8 cellular contexts compared by ENCODE assay signal in the genomic region with DNA sequence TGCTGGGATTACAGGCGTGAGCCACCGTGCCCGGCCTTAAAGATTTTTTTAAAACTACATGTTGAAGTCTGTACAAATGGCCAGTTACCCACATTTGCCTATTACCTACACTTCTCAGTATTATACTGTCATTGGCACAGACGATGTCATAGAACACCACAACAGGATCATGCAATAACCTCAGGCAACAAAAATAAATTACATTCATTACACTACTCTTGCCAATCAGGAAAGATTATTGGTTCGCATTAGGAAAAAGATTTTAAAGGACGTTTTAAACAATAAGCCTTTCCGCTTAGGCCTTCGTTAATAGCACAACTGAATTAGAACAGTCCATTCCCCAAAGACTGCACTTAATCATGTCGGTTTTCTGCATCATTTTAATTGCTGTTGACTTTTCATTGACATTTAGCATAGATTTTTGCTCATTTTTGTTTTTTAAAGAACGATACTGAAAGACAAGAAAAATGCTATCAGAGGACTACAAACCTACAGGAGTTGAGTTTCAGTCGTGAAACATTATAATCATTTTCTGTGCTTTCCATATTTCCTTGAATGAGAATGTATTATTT. TPM values are rescaled to one million over a fixed set of nuclear protein-coding genes. Genes with fewer than 3 reads are reported as not detected.
A peak's percentile ranks its signal among the peaks of the same experiment; 100 is the strongest.
DNase-seq lines count a peak whose midpoint lies in the region; ATAC-seq and TF ChIP-seq lines count a peak whose summit lies in the region.

No MANE protein-coding gene starts in this region.

- in situ Hi-C loops in mammary epithelial cell (cut with MboI; ENCODE audit: low sequenced_read_pairs in 2 of 2), result no loop called here

- intact Hi-C loops in CD4-positive, alpha-beta memory T cell (cut with micrococcal nuclease), result loop anchor here (1.0 to 5.0 kb wide), 3 partner anchors 147 to 1948 kb away; a partner anchor contains a TSS
- intact Hi-C loops in mammary epithelial cell (cut with micrococcal nuclease), result loop anchor here (5.0 kb wide), 1 partner anchor 318 kb away; a partner anchor contains a TSS

- BruUV-seq in mammary epithelial cell (replicated peaks; lab: Mats Ljungman, UMichigan), result no TSS peak

- H3K4me3 ChIP-seq in CD4-positive, alpha-beta memory T cell (ENCODE audit: low read length in 2 of 2), result no peak overlapping the region
- no peak overlapping the region for H3K4me3 ChIP-seq in KMS-11 (IDR thresholded peaks at IDR 0.05; ENCODE audit: insufficient read depth, low read depth, low read length)
- H3K4me3 ChIP-seq in mammary epithelial cell (replicated peaks in 1 of 3; ENCODE audit: insufficient read depth in 1 of 3, low read depth in 2 of 3, low read length in 3 of 3), result peak overlapping the region; percentile 5 to 97 (median 94)

- no peak for DNase-seq in CD4-positive, alpha-beta memory T cell
- DNase-seq in mammary epithelial cell (peak; percentile 1), HK-2 (ENCODE audit: unreplicated experiment) (no peak), C1 segment of cervical spinal cord (lab: John Stamatoyannopoulos, UW) (no peak), kidney tubule cell (ENCODE audit: low spot score) (no peak)

- H4K20me1 ChIP-seq in KMS-11 (ENCODE audit: insufficient read depth) (no peaks in the 10 kb centered on the region), mammary epithelial cell (ENCODE audit: insufficient read depth, low read length) (no peaks in the 10 kb centered on the region)

- TF ChIP-seq CTCF in KMS-11 (conservative IDR thresholded peaks at IDR 0.05; ENCODE audit: low read depth, low read length) (no peak), mammary epithelial cell (conservative IDR thresholded peaks at IDR 0.05 in 1 of 2, IDR thresholded peaks at IDR 0.05 in 1 of 2; ENCODE audit: extremely low read depth in 1 of 2, insufficient read depth in 1 of 2, low read depth in 1 of 2, low read length in 2 of 2) (no peak), nephron (IDR thresholded peaks at IDR 0.05; ENCODE audit: unreplicated experiment in 3 of 3) (no peak)

- dilution Hi-C loops in mammary epithelial cell (cut with HindIII; ENCODE audit: low sequenced_read_pairs), result no loop called here

- CTCF ChIA-PET in CD4-positive, alpha-beta memory T cell (lab: Charles Lee; ENCODE audit: partially characterized antibody), result interaction anchor here (0.6 kb wide), 1 partner anchor 1946 kb away, joined by 3 read pairs; no protein-coding TSS in a partner anchor
- CTCF ChIA-PET in mammary epithelial cell (lab: Charles Lee; ENCODE audit: low non-redundant PET), result no interaction called here

- POLR2A ChIA-PET in CD4-positive, alpha-beta memory T cell (lab: Charles Lee; ENCODE audit: partially characterized antibody), result interaction anchor here (1.3 to 4.3 kb wide), 5 partner anchors 12 to 357 kb away, joined by 4 to 46 read pairs (median 24); a partner anchor contains a TSS

- H3K27ac ChIP-seq in CD4-positive, alpha-beta memory T cell (ENCODE audit: low read depth, low read length), result peak overlapping the region; percentile 96
- H3K27ac ChIP-seq in KMS-11, result peak overlapping the region; percentile 97
- H3K27ac ChIP-seq in mammary epithelial cell (ENCODE audit: insufficient read depth, low read depth, low read length), result peak overlapping the region; percentile 95

- H3K9me3 Mint-ChIP-seq in CD4-positive, alpha-beta memory T cell, result no peaks in the 10 kb centered on the region
- no peaks in the 10 kb centered on the region for H3K9me3 Mint-ChIP-seq in nephron

- no peaks in the 10 kb centered on the region for H3K27me3 Mint-ChIP-seq in CD4-positive, alpha-beta memory T cell
- H3K27me3 Mint-ChIP-seq in nephron (ENCODE audit: low read depth), result no peaks in the 10 kb centered on the region

- H3K79me2 ChIP-seq in KMS-11 (ENCODE audit: insufficient read depth, low read depth) (peaks cover 37% of the 10 kb centered on the region), mammary epithelial cell (ENCODE audit: insufficient read depth, low read length) (peaks cover 49% of the 10 kb centered on the region)

- H3K4me2 ChIP-seq in KMS-11, result peak overlapping the region; percentile 83
- peak overlapping the region; percentile 87 for H3K4me2 ChIP-seq in mammary epithelial cell (ENCODE audit: insufficient read depth, low read depth, low read length)

- H3K36me3 ChIP-seq in CD4-positive, alpha-beta memory T cell (ENCODE audit: insufficient read depth, low read length), result no peaks in the 10 kb centered on the region
- no peaks in the 10 kb centered on the region for H3K36me3 ChIP-seq in KMS-11 (ENCODE audit: insufficient read depth)
- H3K36me3 ChIP-seq in mammary epithelial cell (ENCODE audit: insufficient read depth, low read length), result no peaks in the 10 kb centered on the region

- peak overlapping the region; percentile 99 for H3K9ac ChIP-seq in KMS-11
- H3K9ac ChIP-seq in mammary epithelial cell (ENCODE audit: insufficient read depth, low read length), result peak overlapping the region; percentile 91

- no peaks in the 10 kb centered on the region for H3K9me3 ChIP-seq in CD4-positive, alpha-beta memory T cell (ENCODE audit: control insufficient read depth in 1 of 2, low read length in 2 of 2)
- no peaks in the 10 kb centered on the region for H3K9me3 ChIP-seq in mammary epithelial cell (replicated peaks; ENCODE audit: insufficient read depth, low read length)

- H2AFZ ChIP-seq in KMS-11 (ENCODE audit: low read depth), result peak overlapping the region; percentile 74
- peak overlapping the region; percentile 76 for H2AFZ ChIP-seq in mammary epithelial cell (ENCODE audit: low read depth, low read length)

- WGBS in mammary epithelial cell (ENCODE audit: low coverage, missing lambda C conversion rate), result 41% methylated on average over 11 of the region's 11 CpGs

- H3K4me1 ChIP-seq in CD4-positive, alpha-beta memory T cell (ENCODE audit: insufficient read depth, low read length), result peaks cover 45% of the 10 kb centered on the region
- peaks cover 3% of the 10 kb centered on the region for H3K4me1 ChIP-seq in KMS-11 (ENCODE audit: low read depth, poor library complexity, severe bottlenecking)
- H3K4me1 ChIP-seq in mammary epithelial cell (ENCODE audit: insufficient read depth, low read length), result peaks cover 10% of the 10 kb centered on the region

- ATAC-seq in GM18870 (IDR thresholded peaks at IDR 0.05; ENCODE audit: unreplicated experiment), result no peak

- H3K4me3 Mint-ChIP-seq in CD4-positive, alpha-beta memory T cell, result peak overlapping the region; percentile 73 to 99 (median 76)
- peak overlapping the region; percentile 81 to 96 (median 96) for H3K4me3 Mint-ChIP-seq in nephron

- H3K27ac Mint-ChIP-seq in CD4-positive, alpha-beta memory T cell, result peak overlapping the region; percentile 91 to 98 (median 97)
- peak overlapping the region; percentile 99 to 100 (median 99) for H3K27ac Mint-ChIP-seq in nephron

- H3K36me3 Mint-ChIP-seq in CD4-positive, alpha-beta memory T cell, result peaks cover 3 to 11% of the 10 kb centered on the region in 2 donors
- H3K36me3 Mint-ChIP-seq in nephron (ENCODE audit: low read depth), result peaks cover 15% of the 10 kb centered on the region

- H3K4me1 Mint-ChIP-seq in CD4-positive, alpha-beta memory T cell, result peaks cover 37 to 67% (median 54%) of the 10 kb centered on the region in 4 donors
- peaks cover 40% of the 10 kb centered on the region for H3K4me1 Mint-ChIP-seq in nephron

- no peaks in the 10 kb centered on the region for H3K27me3 ChIP-seq in CD4-positive, alpha-beta memory T cell (ENCODE audit: insufficient read depth, low read length)
- H3K27me3 ChIP-seq in KMS-11 (ENCODE audit: insufficient read depth, low read depth) (no peaks in the 10 kb centered on the region), mammary epithelial cell (ENCODE audit: insufficient read depth, low read length) (no peaks in the 10 kb centered on the region)

RNA-seq across cellular contexts. Expression of a gene that starts 0.9 kb away (rescaled TPM):
- total RNA-seq in CD4-positive, alpha-beta memory T cell, result 100 to 1,000 TPM; 131 to 134 TPM
- 10 to 100 TPM; 36.2 to 70.5 TPM for polyA plus RNA-seq in CD4-positive, alpha-beta memory T cell
- 10 to 100 TPM; 74.3 to 83.3 TPM for total RNA-seq in mammary epithelial cell
- 15.1 TPM for polyA plus RNA-seq in mammary epithelial cell
- 11.5 TPM for polyA minus RNA-seq in mammary epithelial cell

Comparison
In these comparisons a context has a peak if more than half of its experiments do, and no peak if none do; other contexts are left out.
1. H3K4me3 ChIP-seq: peak in mammary epithelial cell (3 of 3); none in CD4-positive, alpha-beta memory T cell (0 of 2) and KMS-11 (single experiment).
2. Peak in every context shown above with its lines, with median percentiles within 50 percentile points of each other: H3K27ac ChIP-seq.